ENCODE assay signal across 27 cellular contexts in the genomic region with DNA sequence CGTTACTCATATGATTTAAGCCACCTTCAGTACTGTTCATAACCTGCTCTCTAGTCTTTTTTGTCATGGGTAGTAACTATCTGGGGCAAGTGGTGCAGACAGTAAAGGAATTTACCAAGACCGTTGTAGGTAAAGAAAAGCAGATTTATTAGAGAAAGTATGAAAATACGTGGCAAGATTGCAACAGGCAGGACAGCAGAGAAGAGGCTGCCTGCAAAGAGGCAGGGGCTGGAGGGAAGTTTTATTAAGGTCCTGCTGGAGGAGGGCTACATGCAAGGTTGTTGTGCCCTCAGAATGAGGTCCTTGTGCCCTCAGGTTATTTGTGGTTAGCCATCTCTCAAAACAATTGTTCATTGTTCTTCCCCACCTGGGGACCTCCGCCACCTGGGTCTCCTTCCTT.
"Had no signal": no experiment of that assay in that cellular context is flagged by ENCODE, and none has a peak within 500 bp of the region (broad histone marks: within the 10 kb centered on the region; RNA-seq: fewer than 3 reads in every experiment).

No MANE protein-coding gene starts in this region.

- H3K4me1 ChIP-seq: lower lobe of right lung, parathyroid adenoma, psoas muscle, spleen, upper lobe of right lung had no signal

- H3K4me1 Mint-ChIP-seq: stimulated activated effector memory CD8-positive, alpha-beta T cell treated with anti-CD3 and anti-CD28 coated beads, Interleukin-12 subunit alpha, Interleukin-12 subunit beta, amount 100 ng/mL, for 72 hours had no signal

- H3K27me3 ChIP-seq: left lung, neutrophil, spleen, suprapubic skin, tibial artery, upper lobe of right lung had no signal

- H3K9ac ChIP-seq: parathyroid adenoma had no signal

- ATAC-seq: left cardiac atrium; left lung; lower lobe of right lung; mucosa of descending colon; naive thymus-derived CD4-positive, alpha-beta T cell; natural killer cell treated with Interleukin-12 subunit alpha and Interleukin-12 subunit beta and Interleukin-15 and Interleukin-18, amount 100 ng/mL, for 72 hours; psoas muscle; sciatic nerve; stimulated activated effector memory CD8-positive, alpha-beta T cell treated with anti-CD3 and anti-CD28 coated beads, Interleukin-12 subunit alpha, Interleukin-12 subunit beta, amount 100 ng/mL, for 72 hours; upper lobe of right lung had no signal

- H3K27ac Mint-ChIP-seq: naive thymus-derived CD4-positive, alpha-beta T cell; natural killer cell treated with Interleukin-12 subunit alpha and Interleukin-12 subunit beta and Interleukin-15 and Interleukin-18, amount 100 ng/mL, for 72 hours; stimulated activated effector memory CD8-positive, alpha-beta T cell treated with anti-CD3 and anti-CD28 coated beads, Interleukin-12 subunit alpha, Interleukin-12 subunit beta, amount 100 ng/mL, for 72 hours; stimulated activated naive CD8-positive, alpha-beta T cell treated with anti-CD3 and anti-CD28 coated beads, Interleukin-15, Interleukin-2, amounts not matched to agents 100 ng/mL and 50 ng/mL, for 24 hours had no signal

- H3K36me3 Mint-ChIP-seq: naive thymus-derived CD4-positive, alpha-beta T cell; natural killer cell treated with Interleukin-12 subunit alpha and Interleukin-12 subunit beta and Interleukin-15 and Interleukin-18, amount 100 ng/mL, for 72 hours; stimulated activated effector memory CD8-positive, alpha-beta T cell treated with anti-CD3 and anti-CD28 coated beads, Interleukin-12 subunit alpha, Interleukin-12 subunit beta, amount 100 ng/mL, for 72 hours had no signal

- H3K79me2 ChIP-seq: parathyroid adenoma had no signal

- H3K9me3 ChIP-seq: left lung, lower lobe of right lung, mucosa of descending colon, neutrophil, psoas muscle, spleen, suprapubic skin, thoracic aorta, tibial artery, upper lobe of right lung had no signal

- DNase-seq: hippocampal formation; kidney glomerular epithelial cell; left cardiac atrium; left lung; lower lobe of right lung; mammary epithelial cell; midbrain; mucosa of descending colon; naive thymus-derived CD4-positive, alpha-beta T cell; occipital lobe; psoas muscle; small intestine; spleen; stimulated activated CD4-positive, alpha-beta T cell treated with anti-CD3 and anti-CD28 coated beads, Interleukin-4, amount 100 ng/mL, for 24 hours; stimulated activated naive CD4-positive, alpha-beta T cell; tibial artery; trophoblast cell; upper lobe of right lung had no signal

- H3K27me3 Mint-ChIP-seq: natural killer cell treated with Interleukin-12 subunit alpha and Interleukin-12 subunit beta and Interleukin-15 and Interleukin-18, amount 100 ng/mL, for 72 hours; stimulated activated naive CD8-positive, alpha-beta T cell treated with anti-CD3 and anti-CD28 coated beads, Interleukin-15, Interleukin-2, amounts not matched to agents 100 ng/mL and 50 ng/mL, for 24 hours had no signal

- H3K4me3 Mint-ChIP-seq: naive thymus-derived CD4-positive, alpha-beta T cell; natural killer cell treated with Interleukin-12 subunit alpha and Interleukin-12 subunit beta and Interleukin-15 and Interleukin-18, amount 100 ng/mL, for 72 hours; neural crest cell; stimulated activated effector memory CD8-positive, alpha-beta T cell treated with anti-CD3 and anti-CD28 coated beads, Interleukin-12 subunit alpha, Interleukin-12 subunit beta, amount 100 ng/mL, for 72 hours; stimulated activated naive CD8-positive, alpha-beta T cell treated with anti-CD3 and anti-CD28 coated beads, Interleukin-15, Interleukin-2, amounts not matched to agents 100 ng/mL and 50 ng/mL, for 24 hours had no signal

- H3K9me3 Mint-ChIP-seq: stimulated activated effector memory CD8-positive, alpha-beta T cell treated with anti-CD3 and anti-CD28 coated beads, Interleukin-12 subunit alpha, Interleukin-12 subunit beta, amount 100 ng/mL, for 72 hours; stimulated activated naive CD8-positive, alpha-beta T cell treated with anti-CD3 and anti-CD28 coated beads, Interleukin-15, Interleukin-2, amounts not matched to agents 100 ng/mL and 50 ng/mL, for 24 hours had no signal

- H3K4me3 ChIP-seq: left lung, lower lobe of right lung, mucosa of descending colon, psoas muscle, spleen, suprapubic skin, thoracic aorta, tibial artery, upper lobe of right lung had no signal

- H3K36me3 ChIP-seq: left lung, lower lobe of right lung, neutrophil, spleen, suprapubic skin, thoracic aorta, tibial artery, upper lobe of right lung had no signal

- H3K27ac ChIP-seq: left lung, lower lobe of right lung, neutrophil, parathyroid adenoma, psoas muscle, spleen, suprapubic skin, thoracic aorta, tibial artery, upper lobe of right lung had no signal
